ENCODE assay signal across 1 cellular context in genomic region chr6:73236147-73236750, GRCh38.
TF ChIP-seq lines count a peak whose summit lies in the region.

No MANE protein-coding gene starts in this region.

TF ChIP-seq in SK-N-SH, 30 proteins besides CTCF, POLR2A, EP300 and RAD21 (continued from another document):
- TF ChIP-seq, protein P1, sequence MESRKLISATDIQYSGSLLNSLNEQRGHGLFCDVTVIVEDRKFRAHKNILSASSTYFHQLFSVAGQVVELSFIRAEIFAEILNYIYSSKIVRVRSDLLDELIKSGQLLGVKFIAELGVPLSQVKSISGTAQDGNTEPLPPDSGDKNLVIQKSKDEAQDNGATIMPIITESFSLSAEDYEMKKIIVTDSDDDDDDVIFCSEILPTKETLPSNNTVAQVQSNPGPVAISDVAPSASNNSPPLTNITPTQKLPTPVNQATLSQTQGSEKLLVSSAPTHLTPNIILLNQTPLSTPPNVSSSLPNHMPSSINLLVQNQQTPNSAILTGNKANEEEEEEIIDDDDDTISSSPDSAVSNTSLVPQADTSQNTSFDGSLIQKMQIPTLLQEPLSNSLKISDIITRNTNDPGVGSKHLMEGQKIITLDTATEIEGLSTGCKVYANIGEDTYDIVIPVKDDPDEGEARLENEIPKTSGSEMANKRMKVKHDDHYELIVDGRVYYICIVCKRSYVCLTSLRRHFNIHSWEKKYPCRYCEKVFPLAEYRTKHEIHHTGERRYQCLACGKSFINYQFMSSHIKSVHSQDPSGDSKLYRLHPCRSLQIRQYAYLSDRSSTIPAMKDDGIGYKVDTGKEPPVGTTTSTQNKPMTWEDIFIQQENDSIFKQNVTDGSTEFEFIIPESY (IDR thresholded peaks at IDR 0.05; ENCODE audit: borderline replicate concordance, low read depth): no peak
- TF ChIP-seq NRF1 (IDR thresholded peaks at IDR 0.05; ENCODE audit: low read depth, low read length) (no peak), TCF12 (IDR thresholded peaks at IDR 0.05) (peak; percentile 59), MEF2A (IDR thresholded peaks at IDR 0.05; ENCODE audit: borderline replicate concordance, low read depth) (peak; percentile 42; the same call in 1 of the 2 replicates), SMC3 (IDR thresholded peaks at IDR 0.05; ENCODE audit: low read depth, low read length) (no peak), JUND (IDR thresholded peaks at IDR 0.05) (peak; percentile 54), NFIC (IDR thresholded peaks at IDR 0.05; ENCODE audit: borderline replicate concordance) (peak; percentile 51; the same call in 1 of the 2 replicates), GATA2 (CRISPR knock-in tag; IDR thresholded peaks at IDR 0.05) (no peak), ELF1 (IDR thresholded peaks at IDR 0.05) (no peak), EZH2phosphoT487 (IDR thresholded peaks at IDR 0.05; ENCODE audit: borderline replicate concordance, low read depth) (no peak), FOXM1 (IDR thresholded peaks at IDR 0.05; ENCODE audit: low read depth) (no peak), IRF3 (IDR thresholded peaks at IDR 0.05; ENCODE audit: low read depth, low read length) (no peak), YY1 (IDR thresholded peaks at IDR 0.05; ENCODE audit: low read depth) (no peak), GABPA (IDR thresholded peaks at IDR 0.05; ENCODE audit: low read depth) (no peak), REST (IDR thresholded peaks at IDR 0.05; ENCODE audit: low read depth, low read length) (no peak)
- TF ChIP-seq, protein P2, sequence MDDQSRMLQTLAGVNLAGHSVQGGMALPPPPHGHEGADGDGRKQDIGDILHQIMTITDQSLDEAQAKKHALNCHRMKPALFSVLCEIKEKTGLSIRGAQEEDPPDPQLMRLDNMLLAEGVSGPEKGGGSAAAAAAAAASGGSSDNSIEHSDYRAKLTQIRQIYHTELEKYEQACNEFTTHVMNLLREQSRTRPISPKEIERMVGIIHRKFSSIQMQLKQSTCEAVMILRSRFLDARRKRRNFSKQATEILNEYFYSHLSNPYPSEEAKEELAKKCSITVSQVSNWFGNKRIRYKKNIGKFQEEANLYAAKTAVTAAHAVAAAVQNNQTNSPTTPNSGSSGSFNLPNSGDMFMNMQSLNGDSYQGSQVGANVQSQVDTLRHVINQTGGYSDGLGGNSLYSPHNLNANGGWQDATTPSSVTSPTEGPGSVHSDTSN (IDR thresholded peaks at IDR 0.05): peak; percentile 57
- TF ChIP-seq, protein P3, sequence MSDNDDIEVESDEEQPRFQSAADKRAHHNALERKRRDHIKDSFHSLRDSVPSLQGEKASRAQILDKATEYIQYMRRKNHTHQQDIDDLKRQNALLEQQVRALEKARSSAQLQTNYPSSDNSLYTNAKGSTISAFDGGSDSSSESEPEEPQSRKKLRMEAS (IDR thresholded peaks at IDR 0.05; ENCODE audit: low read depth): no peak
- TF ChIP-seq, protein P4, sequence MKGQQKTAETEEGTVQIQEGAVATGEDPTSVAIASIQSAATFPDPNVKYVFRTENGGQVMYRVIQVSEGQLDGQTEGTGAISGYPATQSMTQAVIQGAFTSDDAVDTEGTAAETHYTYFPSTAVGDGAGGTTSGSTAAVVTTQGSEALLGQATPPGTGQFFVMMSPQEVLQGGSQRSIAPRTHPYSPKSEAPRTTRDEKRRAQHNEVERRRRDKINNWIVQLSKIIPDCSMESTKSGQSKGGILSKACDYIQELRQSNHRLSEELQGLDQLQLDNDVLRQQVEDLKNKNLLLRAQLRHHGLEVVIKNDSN (IDR thresholded peaks at IDR 0.05; ENCODE audit: borderline replicate concordance, low read depth): no peak
